Comparison of ENCODE assay signal across 13 cellular contexts in genomic region chr1:52919720-52920199, GRCh38. TPM values are rescaled to one million over a fixed set of nuclear protein-coding genes. Genes with fewer than 3 reads are reported as not detected.
DNase-seq lines count a peak whose midpoint lies in the region; ATAC-seq and TF ChIP-seq lines count a peak whose summit lies in the region.
"Had no signal": no experiment of that assay in that cellular context is flagged by ENCODE, and none has a peak within 500 bp of the region (broad histone marks: within the 10 kb centered on the region; RNA-seq: fewer than 3 reads in every experiment).

No MANE protein-coding gene starts in this region.

- ATAC-seq in WTC11 (no peak), gastroesophageal sphincter (no peak), GM18498 (IDR thresholded peaks at IDR 0.05; ENCODE audit: unreplicated experiment) (no peak), HG03442 (IDR thresholded peaks at IDR 0.05; ENCODE audit: unreplicated experiment) (no peak)

- no peak for TF ChIP-seq POLR2A in gastroesophageal sphincter (IDR thresholded peaks at IDR 0.05)
- TF ChIP-seq POLR2A in sigmoid colon (IDR thresholded peaks at IDR 0.05): no peak

- POLR2A ChIA-PET in WTC11 (lab: Charles Lee): interaction anchor here (0.6 to 0.7 kb wide), 2 partner anchors 11 to 365 kb away, joined by 3 read pairs; no protein-coding TSS in a partner anchor

- peaks cover 19% of the 10 kb centered on the region for H3K4me1 Mint-ChIP-seq in T-helper 2 cell treated with Interferon-gamma antibody and Interleukin-4, amounts not matched to agents 5 μg/mL and 100 μg/mL, for 36 hours (ENCODE audit: low read depth)
- H3K4me1 Mint-ChIP-seq in WTC11: 0 out of 2 replicates have a peak, but pooled peaks cover 2% of the 10 kb centered on the region

- TF ChIP-seq CTCF in WTC11 (IDR thresholded peaks at IDR 0.05): no peak
- TF ChIP-seq CTCF in gastroesophageal sphincter (IDR thresholded peaks at IDR 0.05): no peak
- no peak for TF ChIP-seq CTCF in sigmoid colon (IDR thresholded peaks at IDR 0.05)

- H3K27ac ChIP-seq in gastroesophageal sphincter: peak overlapping the region in 3 of 4 donors; percentile 23 to 93 (median 92)
- H3K27ac ChIP-seq in sigmoid colon: peak overlapping the region in 3 of 4 donors; percentile 86 to 91 (median 88)

- CTCF ChIA-PET in WTC11 (lab: Charles Lee): no interaction called here

- 73 to 78% methylated on average over 2 of the region's 2 CpGs for WGBS in gastroesophageal sphincter (ENCODE audit: low coverage in 1 of 2), 2 donors
- WGBS in sigmoid colon, 2 donors: 81 to 84% methylated on average over 2 of the region's 2 CpGs

- intact Hi-C loops in sigmoid colon (cut with DNase I) (loop anchor here (5.0 kb wide), 4 partner anchors 98 to 263 kb away; partner anchors contain the start of gene PODN), head of caudate nucleus (cut with DNase I) (no loop called here)

- DNase-seq in T-helper 2 cell treated with Interferon-gamma antibody and Interleukin-4, amounts not matched to agents 5 μg/mL and 100 μg/mL, for 36 hours (ENCODE audit: low spot score): no peak
- DNase-seq in T-helper 2 cell: no peak
- DNase-seq in WTC11 (ENCODE audit: low spot score): no peak
- no peak for DNase-seq in sigmoid colon
- no peak for DNase-seq in head of caudate nucleus
- DNase-seq: 8988T; activated CD4-positive, alpha-beta T cell treated with anti-CD3 and anti-CD28 coated beads for 1 hour; activated gamma-delta T cell; NCI-H1694 had no signal

- TF ChIP-seq EP300 in gastroesophageal sphincter (IDR thresholded peaks at IDR 0.05) (no peak), sigmoid colon (IDR thresholded peaks at IDR 0.05) (no peak)

- H3K4me1 ChIP-seq in gastroesophageal sphincter: peaks cover 0 to 54% (median 0%) of the 10 kb centered on the region in 3 donors
- peaks cover 0 to 18% (median 7%) of the 10 kb centered on the region in 4 donors for H3K4me1 ChIP-seq in sigmoid colon

- H3K4me3 ChIP-seq in gastroesophageal sphincter (no peak overlapping the region), sigmoid colon (no peak overlapping the region)

- H3K9me3 ChIP-seq in gastroesophageal sphincter (no peaks in the 10 kb centered on the region), sigmoid colon (no peaks in the 10 kb centered on the region)

- no peaks in the 10 kb centered on the region for H3K27me3 ChIP-seq in gastroesophageal sphincter
- H3K27me3 ChIP-seq in sigmoid colon: no peaks in the 10 kb centered on the region

- H3K4me3 Mint-ChIP-seq in T-helper 2 cell treated with Interferon-gamma antibody and Interleukin-4, amounts not matched to agents 5 μg/mL and 100 μg/mL, for 36 hours: peak overlapping the region; percentile 83
- peak overlapping the region; percentile 72 for H3K4me3 Mint-ChIP-seq in WTC11

- H3K36me3 ChIP-seq in gastroesophageal sphincter (no peaks in the 10 kb centered on the region), sigmoid colon (peaks cover 0 to 6% (median 0%) of the 10 kb centered on the region in 4 donors)

- no peaks in the 10 kb centered on the region for H3K9me3 Mint-ChIP-seq in T-helper 2 cell treated with Interferon-gamma antibody and Interleukin-4, amounts not matched to agents 5 μg/mL and 100 μg/mL, for 36 hours
- peaks cover 10% of the 10 kb centered on the region for H3K9me3 Mint-ChIP-seq in WTC11

- no peaks in the 10 kb centered on the region for H3K27me3 Mint-ChIP-seq in T-helper 2 cell treated with Interferon-gamma antibody and Interleukin-4, amounts not matched to agents 5 μg/mL and 100 μg/mL, for 36 hours (ENCODE audit: low read depth)
- peaks cover 40% of the 10 kb centered on the region for H3K27me3 Mint-ChIP-seq in WTC11 (ENCODE audit: low read depth)

- peak overlapping the region; percentile 9 for H3K27ac Mint-ChIP-seq in T-helper 2 cell treated with Interferon-gamma antibody and Interleukin-4, amounts not matched to agents 5 μg/mL and 100 μg/mL, for 36 hours
- H3K27ac Mint-ChIP-seq in WTC11: no peak overlapping the region

- no peaks in the 10 kb centered on the region for H3K36me3 Mint-ChIP-seq in T-helper 2 cell treated with Interferon-gamma antibody and Interleukin-4, amounts not matched to agents 5 μg/mL and 100 μg/mL, for 36 hours (ENCODE audit: low read depth)
- peaks cover 5% of the 10 kb centered on the region; the same call in 1 of the 2 replicates for H3K36me3 Mint-ChIP-seq in WTC11

TF ChIP-seq in WTC11, 78 proteins besides CTCF, POLR2A, EP300 and RAD21:
- TF ChIP-seq NR1H2 (CRISPR knock-in tag; IDR thresholded peaks at IDR 0.05) (no peak), USF1 (CRISPR knock-in tag; IDR thresholded peaks at IDR 0.05) (no peak), ZNF219 (CRISPR knock-in tag; IDR thresholded peaks at IDR 0.05; ENCODE audit: borderline replicate concordance) (no peak)
- TF ChIP-seq, protein P1, sequence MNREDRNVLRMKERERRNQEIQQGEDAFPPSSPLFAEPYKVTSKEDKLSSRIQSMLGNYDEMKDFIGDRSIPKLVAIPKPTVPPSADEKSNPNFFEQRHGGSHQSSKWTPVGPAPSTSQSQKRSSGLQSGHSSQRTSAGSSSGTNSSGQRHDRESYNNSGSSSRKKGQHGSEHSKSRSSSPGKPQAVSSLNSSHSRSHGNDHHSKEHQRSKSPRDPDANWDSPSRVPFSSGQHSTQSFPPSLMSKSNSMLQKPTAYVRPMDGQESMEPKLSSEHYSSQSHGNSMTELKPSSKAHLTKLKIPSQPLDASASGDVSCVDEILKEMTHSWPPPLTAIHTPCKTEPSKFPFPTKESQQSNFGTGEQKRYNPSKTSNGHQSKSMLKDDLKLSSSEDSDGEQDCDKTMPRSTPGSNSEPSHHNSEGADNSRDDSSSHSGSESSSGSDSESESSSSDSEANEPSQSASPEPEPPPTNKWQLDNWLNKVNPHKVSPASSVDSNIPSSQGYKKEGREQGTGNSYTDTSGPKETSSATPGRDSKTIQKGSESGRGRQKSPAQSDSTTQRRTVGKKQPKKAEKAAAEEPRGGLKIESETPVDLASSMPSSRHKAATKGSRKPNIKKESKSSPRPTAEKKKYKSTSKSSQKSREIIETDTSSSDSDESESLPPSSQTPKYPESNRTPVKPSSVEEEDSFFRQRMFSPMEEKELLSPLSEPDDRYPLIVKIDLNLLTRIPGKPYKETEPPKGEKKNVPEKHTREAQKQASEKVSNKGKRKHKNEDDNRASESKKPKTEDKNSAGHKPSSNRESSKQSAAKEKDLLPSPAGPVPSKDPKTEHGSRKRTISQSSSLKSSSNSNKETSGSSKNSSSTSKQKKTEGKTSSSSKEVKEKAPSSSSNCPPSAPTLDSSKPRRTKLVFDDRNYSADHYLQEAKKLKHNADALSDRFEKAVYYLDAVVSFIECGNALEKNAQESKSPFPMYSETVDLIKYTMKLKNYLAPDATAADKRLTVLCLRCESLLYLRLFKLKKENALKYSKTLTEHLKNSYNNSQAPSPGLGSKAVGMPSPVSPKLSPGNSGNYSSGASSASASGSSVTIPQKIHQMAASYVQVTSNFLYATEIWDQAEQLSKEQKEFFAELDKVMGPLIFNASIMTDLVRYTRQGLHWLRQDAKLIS (CRISPR knock-in tag; IDR thresholded peaks at IDR 0.05; ENCODE audit: borderline replicate concordance): no peak

RNA-seq across cellular contexts. Expression of gene ECHDC2, which starts 1.8 kb away (rescaled TPM):
- 27.8 to 41.0 TPM (median 34.7 TPM) in 3 replicates for total RNA-seq in WTC11 (2021)
- total RNA-seq in gastroesophageal sphincter: 100 to 1,000 TPM in 2 of 4 donors, 10 to 100 TPM in 2; 44.4 to 172 (median 82.5) TPM
- total RNA-seq in sigmoid colon: 100 to 1,000 TPM in 2 of 4 donors, 10 to 100 TPM in 2; 62.1 to 151 (median 98.7) TPM
- 10 to 100 TPM; 69.1 to 94.4 (median 71.5) TPM for polyA plus RNA-seq in sigmoid colon
- total RNA-seq: OCI-LY7 had no signal

RNA-seq across cellular contexts. Expression of gene SCP2, which starts 7.3 kb away (rescaled TPM):
- total RNA-seq in WTC11 (2021) (56.4 to 60.4 TPM (median 56.8 TPM) in 3 replicates), gastroesophageal sphincter (100 to 1,000 TPM in 3 of 4 donors, 10 to 100 TPM in 1; 92.4 to 125 (median 120) TPM), sigmoid colon (100 to 1,000 TPM; 124 to 179 (median 149) TPM)
- 100 to 1,000 TPM; 176 to 792 (median 569) TPM for polyA plus RNA-seq in sigmoid colon
